In genomic region chr11:77879218-77879617, GRCh38 we compare ENCODE assay signal across 8 cellular contexts. TPM values are rescaled to one million over a fixed set of nuclear protein-coding genes. Genes with fewer than 3 reads are reported as not detected.
DNase-seq lines count a peak whose midpoint lies in the region; ATAC-seq and TF ChIP-seq lines count a peak whose summit lies in the region.

No MANE protein-coding gene starts in this region.

- CTCF ChIA-PET in A673 (lab: Charles Lee): no interaction called here

- H3K9me3 ChIP-seq in A673 (ENCODE audit: low read depth, low read length, poor library complexity, severe bottlenecking): no peaks in the 10 kb centered on the region

- no peaks in the 10 kb centered on the region for H3K27me3 ChIP-seq in A673 (replicated peaks; ENCODE audit: insufficient read depth, low read depth, low read length, poor library complexity)

- TF ChIP-seq CTCF in A673 (conservative IDR thresholded peaks at IDR 0.05; ENCODE audit: low read depth, low read length) (no peak), choroid plexus epithelial cell (conservative IDR thresholded peaks at IDR 0.05; ENCODE audit: low read depth, low read length) (peak; percentile 25), progenitor cell of endocrine pancreas (IDR thresholded peaks at IDR 0.05; ENCODE audit: unreplicated experiment) (no peak)

- H3K4me1 Mint-ChIP-seq in progenitor cell of endocrine pancreas (ENCODE audit: low read depth): peaks cover 2% of the 10 kb centered on the region

- ATAC-seq in GM18907 (IDR thresholded peaks at IDR 0.05; ENCODE audit: unreplicated experiment) (peak; percentile 72), HG03460 (IDR thresholded peaks at IDR 0.05; ENCODE audit: unreplicated experiment) (peak; percentile 70)

- H3K4me3 Mint-ChIP-seq in progenitor cell of endocrine pancreas (ENCODE audit: low read depth): no peak overlapping the region

- DNase-seq in A673 (ENCODE audit: low spot score) (peak; percentile 25), choroid plexus epithelial cell (ENCODE audit: low read depth) (peak; percentile 81), SIG-M5 (lab: John Stamatoyannopoulos, UW) (no peak), hepatic stellate cell (ENCODE audit: low spot score) (no peak), NCI-H1092 treated with DMSO at 0.1 percent for 48 hours (lab: John Stamatoyannopoulos, UW) (no peak), progenitor cell of endocrine pancreas (ENCODE audit: low spot score, unreplicated experiment) (no peak)

- BruUV-seq in A673 (replicated peaks; lab: Mats Ljungman, UMichigan): no TSS peak

- no peak overlapping the region for H3K27ac ChIP-seq in A673 (ENCODE audit: low read depth, low read length, poor library complexity, severe bottlenecking)

- H3K9me3 Mint-ChIP-seq in progenitor cell of endocrine pancreas (ENCODE audit: low read depth): no peaks in the 10 kb centered on the region

- H3K4me3 ChIP-seq in A673 (ENCODE audit: low read depth, low read length, poor library complexity, severe bottlenecking): no peak overlapping the region
- no peak overlapping the region for H3K4me3 ChIP-seq in choroid plexus epithelial cell (ENCODE audit: low read depth, low read length)

- intact Hi-C loops in A673 (cut with micrococcal nuclease; ENCODE audit: unreplicated experiment): no loop called here

- POLR2A ChIA-PET in A673 (lab: Charles Lee; ENCODE audit: low non-redundant PET): no interaction called here

- peaks cover 15% of the 10 kb centered on the region for H3K36me3 ChIP-seq in A673 (ENCODE audit: insufficient read depth, low read length, poor library complexity, severe bottlenecking)

- H3K36me3 Mint-ChIP-seq in progenitor cell of endocrine pancreas (ENCODE audit: insufficient read depth): peaks cover 3% of the 10 kb centered on the region

- no peaks in the 10 kb centered on the region for H3K4me1 ChIP-seq in A673 (ENCODE audit: insufficient read depth, low read length, poor library complexity, severe bottlenecking)

- no peak overlapping the region for H3K27ac Mint-ChIP-seq in progenitor cell of endocrine pancreas

- no peaks in the 10 kb centered on the region for H3K27me3 Mint-ChIP-seq in progenitor cell of endocrine pancreas

RNA-seq across cellular contexts. Expression of gene AAMDC, which starts 58.3 kb away (rescaled TPM):
- 15.7 and 18.1 TPM in 2 replicates for total RNA-seq in A673 (2021)
- total RNA-seq in progenitor cell of endocrine pancreas: 20.4 TPM in 2 replicates

RNA-seq across cellular contexts. Expression of gene RSF1, which starts 58.7 kb away (rescaled TPM):
- total RNA-seq in A673 (2021): 94.1 and 112 TPM in 2 replicates
- total RNA-seq in progenitor cell of endocrine pancreas: 88.0 and 91.8 TPM in 2 replicates

Comparison
In these comparisons a context has a peak if more than half of its experiments do, and no peak if none do; other contexts are left out.
1. DNase-seq: peak in A673 (single experiment) and choroid plexus epithelial cell (single experiment); none in SIG-M5 (single experiment), hepatic stellate cell (single experiment), NCI-H1092 treated with DMSO at 0.1 percent for 48 hours (single experiment) and progenitor cell of endocrine pancreas (single experiment).